Comparison of ENCODE assay signal across 10 cellular contexts in the genomic region with DNA sequence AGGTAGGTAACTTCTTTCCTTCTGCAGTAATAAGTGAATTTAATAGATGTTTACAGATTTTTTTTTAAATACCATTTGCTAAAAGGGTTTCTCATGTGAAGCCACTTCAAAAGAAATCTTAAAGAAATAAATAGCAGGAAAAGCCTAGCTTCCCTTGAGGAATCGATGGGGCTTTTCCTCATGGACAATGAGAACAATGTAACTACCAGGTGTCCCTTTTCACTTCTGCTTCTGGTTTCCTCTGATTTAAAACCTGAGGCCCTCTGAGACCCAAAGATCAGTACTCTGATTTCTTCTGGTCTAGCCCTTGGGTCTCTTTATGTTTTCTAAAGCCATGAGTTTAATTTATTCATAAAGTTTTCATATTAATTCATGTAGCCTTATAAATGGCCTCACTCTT. TPM values are rescaled to one million over a fixed set of nuclear protein-coding genes. Genes with fewer than 3 reads are reported as not detected.
"Had no signal": no experiment of that assay in that cellular context is flagged by ENCODE, and none has a peak within 500 bp of the region (broad histone marks: within the 10 kb centered on the region; RNA-seq: fewer than 3 reads in every experiment).

No MANE protein-coding gene starts in this region.

- DNase-seq: H9, HCEC 1CT, KBM-7 had no signal

- FAIRE-seq: H1, H54, HepG2 had no signal

- H3K27ac ChIP-seq: HL-60, KMS-11 had no signal

- H2AFZ ChIP-seq: GM23338 had no signal

- H3K4me3 ChIP-seq: GM23338 had no signal

- ATAC-seq: GM23338, HepG2 had no signal

- H3K9ac ChIP-seq: KMS-11 had no signal

- H3K4me2 ChIP-seq: GM23338, KMS-11 had no signal

RNA-seq across cellular contexts. Expression of a gene that starts 25.8 kb away (rescaled TPM):
- total RNA-seq: GM23338, H1, H9, HT1080 had no signal
- polyA plus RNA-seq: GM23338 had no signal
